18 cellular contexts compared by ENCODE assay signal in genomic region chr22:49425356-49425755, GRCh38.
DNase-seq lines count a peak whose midpoint lies in the region; ATAC-seq and TF ChIP-seq lines count a peak whose summit lies in the region.
"Had no signal": no experiment of that assay in that cellular context is flagged by ENCODE, and none has a peak within 500 bp of the region (broad histone marks: within the 10 kb centered on the region; RNA-seq: fewer than 3 reads in every experiment).

No MANE protein-coding gene starts in this region.

- no peaks in the 10 kb centered on the region for H3K36me3 Mint-ChIP-seq in type B pancreatic cell

- H3K4me3 Mint-ChIP-seq in type B pancreatic cell = no peak overlapping the region
- H3K4me3 Mint-ChIP-seq: CD8-positive, alpha-beta memory T cell had no signal

- H3K9ac ChIP-seq in Karpas-422 (ENCODE audit: low read length) = peak overlapping the region; percentile 54

- no peak for TF ChIP-seq POLR2A in tibial nerve (IDR thresholded peaks at IDR 0.05)

- 45 to 50% methylated on average over 14 of the region's 14 CpGs for WGBS in tibial nerve, 2 donors

- no peaks in the 10 kb centered on the region for H3K27me3 ChIP-seq in Karpas-422 (ENCODE audit: low read length)
- H3K27me3 ChIP-seq in tibial nerve = no peaks in the 10 kb centered on the region

- H3K79me2 ChIP-seq in Karpas-422 (ENCODE audit: low read length) = no peaks in the 10 kb centered on the region

- H3K9me2 ChIP-seq in Karpas-422 (replicated peaks; ENCODE audit: insufficient read depth, low read length) = no peaks in the 10 kb centered on the region

- peak overlapping the region; percentile 64 for H3K4me2 ChIP-seq in Karpas-422 (ENCODE audit: low read depth, low read length, poor library complexity, severe bottlenecking)

- no peaks in the 10 kb centered on the region for H4K20me1 ChIP-seq in Karpas-422 (ENCODE audit: insufficient read depth, low read depth, low read length)

- peak; percentile 13 for DNase-seq in activated CD8-positive, alpha-beta memory T cell treated with anti-CD3 and anti-CD28 coated beads, Interleukin-2, amount 50 U/mL, for 48 hours
- DNase-seq in activated CD8-positive, alpha-beta memory T cell treated with anti-CD3 and anti-CD28 coated beads for 24 hours = no peak
- no peak for DNase-seq in Karpas-422
- DNase-seq in left kidney (ENCODE audit: low read depth, low spot score) = peak; percentile 44
- peak; percentile 48 for DNase-seq in type B pancreatic cell (ENCODE audit: extremely low spot score, unreplicated experiment)
- DNase-seq in tibial nerve (ENCODE audit: low spot score in 2 of 2) = no peak
- no peak for DNase-seq in stimulated activated CD4-positive, alpha-beta T cell treated with anti-CD3 and anti-CD28 coated beads, Interleukin-15, amount 100 ng/mL, for 24 hours
- DNase-seq: 8988T; CD8-positive, alpha-beta memory T cell; EL; GF-D8; Kasumi-1; NCI-H1694; NCI-H2081; NCI-H774; NK-92 treated with Interleukin-12 subunit alpha and Interleukin-12 subunit beta, amount 100 ng/mL, for 24 hours had no signal

- no peak for ATAC-seq in GM21825 (IDR thresholded peaks at IDR 0.05; ENCODE audit: unreplicated experiment)

- H3K27me3 Mint-ChIP-seq in type B pancreatic cell = peaks cover 62% of the 10 kb centered on the region

- no peak overlapping the region for H2AFZ ChIP-seq in Karpas-422 (ENCODE audit: low read length)

- no peak for TF ChIP-seq EP300 in tibial nerve (IDR thresholded peaks at IDR 0.05)

- no peak overlapping the region for H3K27ac Mint-ChIP-seq in type B pancreatic cell
- H3K27ac Mint-ChIP-seq: CD8-positive, alpha-beta memory T cell had no signal

- H3K4me3 ChIP-seq in Karpas-422 (ENCODE audit: low read length) = no peak overlapping the region
- H3K4me3 ChIP-seq in tibial nerve = no peak overlapping the region

- no peaks in the 10 kb centered on the region for H3K9me3 Mint-ChIP-seq in type B pancreatic cell

- H3K4me1 Mint-ChIP-seq in type B pancreatic cell (ENCODE audit: unreplicated experiment) = no peaks in the 10 kb centered on the region
- H3K4me1 Mint-ChIP-seq: CD8-positive, alpha-beta memory T cell had no signal

- H3K4me1 ChIP-seq in Karpas-422 (ENCODE audit: low read length) (peaks cover 71% of the 10 kb centered on the region), tibial nerve (no peaks in the 10 kb centered on the region)

- peak overlapping the region; percentile 87 for H3K27ac ChIP-seq in Karpas-422 (ENCODE audit: low read length)
- H3K27ac ChIP-seq in tibial nerve = no peak overlapping the region
- H3K27ac ChIP-seq: C4-2B had no signal

- H3K36me3 ChIP-seq in Karpas-422 (ENCODE audit: insufficient read depth, low read length) (no peaks in the 10 kb centered on the region), tibial nerve (no peaks in the 10 kb centered on the region)

- no peaks in the 10 kb centered on the region for H3K9me3 ChIP-seq in Karpas-422 (ENCODE audit: low read length)
- H3K9me3 ChIP-seq in tibial nerve = peaks cover 0 to 14% (median 3%) of the 10 kb centered on the region in 4 donors

- no peak for TF ChIP-seq CTCF in type B pancreatic cell (conservative IDR thresholded peaks at IDR 0.05)
- TF ChIP-seq CTCF in tibial nerve (IDR thresholded peaks at IDR 0.05) = no peak

Comparison
In these comparisons a context has a peak if more than half of its experiments do, and no peak if none do; other contexts are left out.
1. DNase-seq: peak in activated CD8-positive, alpha-beta memory T cell treated with anti-CD3 and anti-CD28 coated beads, Interleukin-2, amount 50 U/mL, for 48 hours (single experiment), left kidney (single experiment) and type B pancreatic cell (single experiment); none in activated CD8-positive, alpha-beta memory T cell treated with anti-CD3 and anti-CD28 coated beads for 24 hours (single experiment), Karpas-422 (single experiment), tibial nerve (0 of 2) and stimulated activated CD4-positive, alpha-beta T cell treated with anti-CD3 and anti-CD28 coated beads, Interleukin-15, amount 100 ng/mL, for 24 hours (single experiment).